ENCODE assay signal across 10 cellular contexts in the genomic region with DNA sequence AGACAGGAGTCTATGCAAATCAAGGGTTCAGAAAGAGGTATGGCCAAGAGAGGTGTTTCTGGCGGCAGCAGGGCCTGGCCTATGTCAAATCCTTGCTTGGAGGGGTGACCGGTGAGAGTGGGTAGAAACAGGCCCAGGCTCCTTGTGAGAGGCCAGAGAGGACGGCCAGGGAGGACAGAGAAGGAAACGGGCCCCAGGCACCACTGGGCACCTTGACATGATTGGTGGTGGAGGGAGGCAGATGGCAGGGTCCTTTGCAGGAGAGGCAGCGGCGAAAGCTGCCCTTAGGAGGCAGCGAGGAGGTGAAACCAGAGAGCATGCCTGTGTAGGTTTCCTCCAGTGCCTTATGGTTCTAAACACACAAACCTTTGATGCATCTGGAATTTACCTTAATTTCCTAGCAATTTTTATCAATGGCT. TPM values are rescaled to one million over a fixed set of nuclear protein-coding genes. Genes with fewer than 3 reads are reported as not detected.
DNase-seq lines count a peak whose midpoint lies in the region; ATAC-seq and TF ChIP-seq lines count a peak whose summit lies in the region.
"Had no signal": no experiment of that assay in that cellular context is flagged by ENCODE, and none has a peak within 500 bp of the region (broad histone marks: within the 10 kb centered on the region; RNA-seq: fewer than 3 reads in every experiment).

No MANE protein-coding gene starts in this region.

- TF ChIP-seq POLR2A in IMR-90 (IDR thresholded peaks at IDR 0.05; ENCODE audit: low read depth, low read length) (no peak), breast epithelium (IDR thresholded peaks at IDR 0.05) (no peak)

- H3K4me3 ChIP-seq in IMR-90 (ENCODE audit: insufficient read depth, low read depth, low read length) (no peak overlapping the region), breast epithelium (no peak overlapping the region)
- H3K4me3 ChIP-seq: mucosa of descending colon had no signal

- DNase-seq in IMR-90 (no peak), breast epithelium (ENCODE audit: low spot score in 2 of 2) (peak in 1 of 2 donors; percentile 28), OCI-M1 (lab: John Stamatoyannopoulos, UW) (no peak), NCI-H1092 treated with DMSO at 0.1 percent for 48 hours (lab: John Stamatoyannopoulos, UW) (no peak), hippocampal formation (lab: John Stamatoyannopoulos, UW) (no peak), NCI-H1048 (lab: John Stamatoyannopoulos, UW) (no peak)
- DNase-seq: mucosa of descending colon had no signal

- TF ChIP-seq CTCF in C4-2B (conservative IDR thresholded peaks at IDR 0.05), result no peak
- TF ChIP-seq CTCF in IMR-90 (conservative IDR thresholded peaks at IDR 0.05; ENCODE audit: low read depth, low read length), result 0 out of 2 replicates have a peak, but pooled peaks have one; percentile 4
- TF ChIP-seq CTCF in breast epithelium (IDR thresholded peaks at IDR 0.05), result no peak
- no peak for TF ChIP-seq CTCF in nephron (IDR thresholded peaks at IDR 0.05; ENCODE audit: unreplicated experiment in 3 of 3)

- in situ Hi-C loops in IMR-90 (cut with MboI; ENCODE audit: low sequenced_read_pairs), result no loop called here

- H3K4me3 Mint-ChIP-seq in nephron, result no peak overlapping the region

- peak overlapping the region; percentile 99 for H2AK5ac ChIP-seq in IMR-90 (ENCODE audit: low read depth, low read length)

- WGBS in IMR-90 (ENCODE audit: extremely low coverage in 2 of 2, insufficient read length in 1 of 2), 2 experiments, result no CpG with 5 or more reads among the region's 7 CpGs

- H2BK120ac ChIP-seq in IMR-90 (ENCODE audit: low read depth, low read length), result peak overlapping the region; percentile 92

- TF ChIP-seq RAD21 in IMR-90 (IDR thresholded peaks at IDR 0.05; ENCODE audit: low read length), result no peak

- BruUV-seq in IMR-90 (replicated peaks; lab: Mats Ljungman, UMichigan), result no TSS peak

- intact Hi-C loops in IMR-90 (cut with micrococcal nuclease) (no loop called here), breast epithelium (cut with DNase I; ENCODE audit: low total_unique reads) (no loop called here)

- peak overlapping the region; percentile 94; the same call in 2 of the 3 replicates for H2BK15ac ChIP-seq in IMR-90 (ENCODE audit: low read depth, low read length)

- peak overlapping the region; percentile 16; the same call in 1 of the 2 replicates for H3K4me2 ChIP-seq in IMR-90 (ENCODE audit: low read depth, low read length)

- peak overlapping the region; percentile 40; the same call in 1 of the 2 replicates for H3K56ac ChIP-seq in IMR-90 (ENCODE audit: extremely low read depth, insufficient read depth, low read length)

- H3K23ac ChIP-seq in IMR-90 (ENCODE audit: low read depth, low read length), result peak overlapping the region; percentile 86

- peak overlapping the region; percentile 98 for H3K4ac ChIP-seq in IMR-90 (ENCODE audit: low read depth, low read length)

- no peaks in the 10 kb centered on the region for H3K9me3 Mint-ChIP-seq in nephron

- peak overlapping the region in 2 of 3 experiments; percentile 3 to 46 for H3K27ac Mint-ChIP-seq in nephron

- H2AFZ ChIP-seq in IMR-90 (replicated peaks; ENCODE audit: low read length, poor library complexity), result peak overlapping the region; percentile 81

- peaks cover 27% of the 10 kb centered on the region for H3K4me1 Mint-ChIP-seq in nephron

- H3K27ac ChIP-seq in C4-2B (peak overlapping the region; percentile 1; the same call in 1 of the 2 replicates), IMR-90 (ENCODE audit: insufficient read depth, low read length) (peak overlapping the region; percentile 79), breast epithelium (peak overlapping the region; percentile 25 to 74)

- 0 out of 2 replicates have a peak overlapping the region, but pooled peaks have one; percentile 13 for H3K9ac ChIP-seq in IMR-90 (ENCODE audit: low read depth, low read length)

- H3K27me3 ChIP-seq in IMR-90 (ENCODE audit: control insufficient read depth, insufficient read depth, low read length) (no peaks in the 10 kb centered on the region), breast epithelium (peaks cover 0 to 3% of the 10 kb centered on the region in 2 donors)

- peak overlapping the region; percentile 95 for H2BK5ac ChIP-seq in IMR-90 (ENCODE audit: low read depth, low read length, poor library complexity, severe bottlenecking)

- ATAC-seq in IMR-90 (ENCODE audit: low read depth), result peak; percentile 45
- ATAC-seq: mucosa of descending colon had no signal

- H3K14ac ChIP-seq in IMR-90 (replicated peaks; ENCODE audit: low read depth, low read length), result peak overlapping the region; percentile 94

- POLR2A ChIA-PET in IMR-90 (lab: Charles Lee; ENCODE audit: unreplicated experiment), result no interaction called here

- dilution Hi-C loops in IMR-90 (cut with HindIII; ENCODE audit: low sequenced_read_pairs, unreplicated experiment), result no loop called here

- H4K5ac ChIP-seq in IMR-90 (ENCODE audit: low read depth, low read length), result peak overlapping the region; percentile 85

- H3K4me1 ChIP-seq in IMR-90 (ENCODE audit: control insufficient read depth, insufficient read depth, low read length) (peaks cover 21% of the 10 kb centered on the region), breast epithelium (no peaks in the 10 kb centered on the region)

- no peaks in the 10 kb centered on the region for H4K20me1 ChIP-seq in IMR-90 (ENCODE audit: insufficient read depth, low read length)

- peaks cover 0 to 27% of the 10 kb centered on the region in 2 experiments; a peak in 2 of 4 replicates for H3K79me1 ChIP-seq in IMR-90 (ENCODE audit: low read depth in 1 of 2, low read length in 2 of 2)

- peak overlapping the region; percentile 70 for H3K18ac ChIP-seq in IMR-90 (ENCODE audit: low read depth, low read length)

- H3K36me3 ChIP-seq in IMR-90 (ENCODE audit: control insufficient read depth, insufficient read depth, low read length) (no peaks in the 10 kb centered on the region), breast epithelium (no peaks in the 10 kb centered on the region)

- H2BK20ac ChIP-seq in IMR-90 (ENCODE audit: low read depth, low read length), result peak overlapping the region; percentile 97

- peak overlapping the region; percentile 94 for H4K91ac ChIP-seq in IMR-90 (ENCODE audit: insufficient read depth, low read depth, low read length)

- H3K9me3 ChIP-seq in IMR-90 (ENCODE audit: control insufficient read depth, insufficient read depth, low read length), result no peaks in the 10 kb centered on the region
- no peaks in the 10 kb centered on the region for H3K9me3 ChIP-seq in breast epithelium
- H3K9me3 ChIP-seq: mucosa of descending colon had no signal

- H4K8ac ChIP-seq in IMR-90 (ENCODE audit: low read depth in 2 of 2, low read length in 2 of 2), result peak overlapping the region; percentile 74 to 93

- CTCF ChIA-PET in IMR-90 (lab: Yijun Ruan, JAX), result no interaction called here

- H3K9me1 ChIP-seq in IMR-90 (ENCODE audit: insufficient read depth, low read length), result peaks cover 23% of the 10 kb centered on the region

- no peaks in the 10 kb centered on the region for H3K36me3 Mint-ChIP-seq in nephron (ENCODE audit: low read depth)

- H3K27me3 Mint-ChIP-seq in nephron (ENCODE audit: low read depth), result peaks cover 35% of the 10 kb centered on the region

- peak overlapping the region; percentile 96 for H2AK9ac ChIP-seq in IMR-90 (replicated peaks; ENCODE audit: low read depth, low read length, poor library complexity)

TF ChIP-seq in IMR-90, 13 proteins besides CTCF, POLR2A, EP300 and RAD21:
- TF ChIP-seq, protein P1, sequence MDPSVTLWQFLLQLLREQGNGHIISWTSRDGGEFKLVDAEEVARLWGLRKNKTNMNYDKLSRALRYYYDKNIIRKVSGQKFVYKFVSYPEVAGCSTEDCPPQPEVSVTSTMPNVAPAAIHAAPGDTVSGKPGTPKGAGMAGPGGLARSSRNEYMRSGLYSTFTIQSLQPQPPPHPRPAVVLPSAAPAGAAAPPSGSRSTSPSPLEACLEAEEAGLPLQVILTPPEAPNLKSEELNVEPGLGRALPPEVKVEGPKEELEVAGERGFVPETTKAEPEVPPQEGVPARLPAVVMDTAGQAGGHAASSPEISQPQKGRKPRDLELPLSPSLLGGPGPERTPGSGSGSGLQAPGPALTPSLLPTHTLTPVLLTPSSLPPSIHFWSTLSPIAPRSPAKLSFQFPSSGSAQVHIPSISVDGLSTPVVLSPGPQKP (IDR thresholded peaks at IDR 0.05; ENCODE audit: borderline replicate concordance, low read depth, low read length), result no peak
- no peak for TF ChIP-seq RCOR1 (IDR thresholded peaks at IDR 0.05; ENCODE audit: insufficient replicate concordance, low read length)
- TF ChIP-seq NFE2L2 (IDR thresholded peaks at IDR 0.05; ENCODE audit: low read depth, low read length), result no peak
- no peak for TF ChIP-seq CEBPB (IDR thresholded peaks at IDR 0.05; ENCODE audit: low read depth, low read length)
- TF ChIP-seq MXI1 (IDR thresholded peaks at IDR 0.05; ENCODE audit: borderline replicate concordance, low read depth, low read length), result no peak
- TF ChIP-seq, protein P2, sequence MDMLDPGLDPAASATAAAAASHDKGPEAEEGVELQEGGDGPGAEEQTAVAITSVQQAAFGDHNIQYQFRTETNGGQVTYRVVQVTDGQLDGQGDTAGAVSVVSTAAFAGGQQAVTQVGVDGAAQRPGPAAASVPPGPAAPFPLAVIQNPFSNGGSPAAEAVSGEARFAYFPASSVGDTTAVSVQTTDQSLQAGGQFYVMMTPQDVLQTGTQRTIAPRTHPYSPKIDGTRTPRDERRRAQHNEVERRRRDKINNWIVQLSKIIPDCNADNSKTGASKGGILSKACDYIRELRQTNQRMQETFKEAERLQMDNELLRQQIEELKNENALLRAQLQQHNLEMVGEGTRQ (IDR thresholded peaks at IDR 0.05; ENCODE audit: low read depth, low read length), result no peak
- TF ChIP-seq FOS (IDR thresholded peaks at IDR 0.05; ENCODE audit: low read depth, low read length), result no peak
- no peak for TF ChIP-seq SMC3 (IDR thresholded peaks at IDR 0.05; ENCODE audit: low read depth, low read length)
- no peak for TF ChIP-seq MAFK (IDR thresholded peaks at IDR 0.05; ENCODE audit: low read depth, low read length)
- no peak for TF ChIP-seq BHLHE40 (IDR thresholded peaks at IDR 0.05; ENCODE audit: low read depth, low read length)
- no peak for TF ChIP-seq MAZ (IDR thresholded peaks at IDR 0.05; ENCODE audit: borderline replicate concordance, low read depth, low read length)
- no peak for TF ChIP-seq CHD1 (IDR thresholded peaks at IDR 0.05; ENCODE audit: low read depth, low read length)
- TF ChIP-seq RFX5 (IDR thresholded peaks at IDR 0.05; ENCODE audit: low read depth, low read length), result no peak

RNA-seq across cellular contexts. Expression of a gene that starts 6.2 kb away (rescaled TPM):
- total RNA-seq in IMR-90 (2012; rRNA removed), result 15.8 and 19.2 TPM in 2 replicates
- polyA plus RNA-seq in IMR-90 (2012; rRNA removed), result 77.1 and 100.0 TPM in 2 replicates
- polyA plus RNA-seq in IMR-90 (2012; cell fraction: cytosol; rRNA removed), result 75.6 and 199 TPM in 2 replicates
- 18.0 and 50.4 TPM in 2 replicates for polyA plus RNA-seq in IMR-90 (2012; cell fraction: nucleus; rRNA removed; ENCODE audit: low replicate concordance)
- 10 to 100 TPM in 1 of 3 donors, 1 to 10 TPM in 1, not detected in 1; 8.2 to 25.9 TPM for total RNA-seq in breast epithelium
- total RNA-seq: endothelial cell of umbilical vein had no signal

Comparison
In these comparisons a context has a peak if more than half of its experiments do, and no peak if none do; other contexts are left out.
1. H3K27ac ChIP-seq: peak in every context shown above with its lines; median percentile 79 in IMR-90; 50 in breast epithelium; 1 in C4-2B.